Comparison of ENCODE assay signal across 9 cellular contexts in genomic region chr9:114323849-114324248, GRCh38. TPM values are rescaled to one million over a fixed set of nuclear protein-coding genes. Genes with fewer than 3 reads are reported as not detected.
"Had no signal": no experiment of that assay in that cellular context is flagged by ENCODE, and none has a peak within 500 bp of the region (broad histone marks: within the 10 kb centered on the region; RNA-seq: fewer than 3 reads in every experiment).

No MANE protein-coding gene starts in this region.

RNA-seq across cellular contexts. Expression of gene ORM1, which starts 1.0 kb away (rescaled TPM):
- total RNA-seq: LHCN-M2, MCF 10A, NCI-H460, OCI-LY7, PC-9, RPMI7951, SJCRH30, SK-MEL-5 had no signal

RNA-seq across cellular contexts. Expression of gene ORM2, which starts 5.8 kb away (rescaled TPM):
- total RNA-seq: LHCN-M2, MCF 10A, NCI-H460, OCI-LY7, PC-9, Right ventricle myocardium inferior, RPMI7951, SJCRH30, SK-MEL-5 had no signal
